ENCODE assay signal across 3 cellular contexts in the genomic region with DNA sequence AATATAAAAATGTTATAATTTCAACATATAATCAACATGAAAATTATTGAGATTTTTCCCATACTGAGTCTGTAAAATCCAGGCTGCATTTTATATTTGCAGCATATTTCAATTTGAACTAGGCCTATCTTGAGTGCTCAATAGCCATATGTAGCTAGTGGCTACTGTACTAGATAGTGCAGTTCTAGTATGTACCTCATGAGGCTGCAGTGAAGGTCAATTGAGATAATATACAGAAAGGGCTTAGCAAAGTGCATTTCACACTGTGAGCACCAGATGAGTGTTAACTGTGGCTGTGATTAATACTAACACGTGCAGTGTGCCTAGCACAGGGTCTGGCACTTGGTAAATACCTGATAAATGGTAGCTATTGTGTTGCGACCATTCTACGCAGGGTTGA.
TF ChIP-seq lines count a peak whose summit lies in the region.

No MANE protein-coding gene starts in this region.

TF ChIP-seq in HCT116, 20 proteins besides CTCF, POLR2A, EP300 and RAD21:
- TF ChIP-seq, protein P1, sequence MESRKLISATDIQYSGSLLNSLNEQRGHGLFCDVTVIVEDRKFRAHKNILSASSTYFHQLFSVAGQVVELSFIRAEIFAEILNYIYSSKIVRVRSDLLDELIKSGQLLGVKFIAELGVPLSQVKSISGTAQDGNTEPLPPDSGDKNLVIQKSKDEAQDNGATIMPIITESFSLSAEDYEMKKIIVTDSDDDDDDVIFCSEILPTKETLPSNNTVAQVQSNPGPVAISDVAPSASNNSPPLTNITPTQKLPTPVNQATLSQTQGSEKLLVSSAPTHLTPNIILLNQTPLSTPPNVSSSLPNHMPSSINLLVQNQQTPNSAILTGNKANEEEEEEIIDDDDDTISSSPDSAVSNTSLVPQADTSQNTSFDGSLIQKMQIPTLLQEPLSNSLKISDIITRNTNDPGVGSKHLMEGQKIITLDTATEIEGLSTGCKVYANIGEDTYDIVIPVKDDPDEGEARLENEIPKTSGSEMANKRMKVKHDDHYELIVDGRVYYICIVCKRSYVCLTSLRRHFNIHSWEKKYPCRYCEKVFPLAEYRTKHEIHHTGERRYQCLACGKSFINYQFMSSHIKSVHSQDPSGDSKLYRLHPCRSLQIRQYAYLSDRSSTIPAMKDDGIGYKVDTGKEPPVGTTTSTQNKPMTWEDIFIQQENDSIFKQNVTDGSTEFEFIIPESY (IDR thresholded peaks at IDR 0.05; ENCODE audit: extremely low read depth, insufficient replicate concordance, low read length) = no peak
- TF ChIP-seq ELF1 (IDR thresholded peaks at IDR 0.05; ENCODE audit: borderline replicate concordance, low read depth) = no peak
- TF ChIP-seq YY1 (IDR thresholded peaks at IDR 0.05; ENCODE audit: extremely low read depth, insufficient replicate concordance, low read depth, low read length) = no peak
- no peak for TF ChIP-seq ZNF274 (IDR thresholded peaks at IDR 0.05; ENCODE audit: low read depth, low read length)
- no peak for TF ChIP-seq ZFX (IDR thresholded peaks at IDR 0.05)
- no peak for TF ChIP-seq SIN3A (IDR thresholded peaks at IDR 0.05; ENCODE audit: low read depth)
- TF ChIP-seq, protein P2, sequence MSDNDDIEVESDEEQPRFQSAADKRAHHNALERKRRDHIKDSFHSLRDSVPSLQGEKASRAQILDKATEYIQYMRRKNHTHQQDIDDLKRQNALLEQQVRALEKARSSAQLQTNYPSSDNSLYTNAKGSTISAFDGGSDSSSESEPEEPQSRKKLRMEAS (IDR thresholded peaks at IDR 0.05) = no peak
- no peak for TF ChIP-seq CBX3 (IDR thresholded peaks at IDR 0.05; ENCODE audit: low read depth)
- no peak for TF ChIP-seq EGR1 (IDR thresholded peaks at IDR 0.05; ENCODE audit: low read depth)
- TF ChIP-seq EZH2 (IDR thresholded peaks at IDR 0.05) = no peak
- no peak for TF ChIP-seq FOSL1 (IDR thresholded peaks at IDR 0.05; ENCODE audit: low read depth)
- TF ChIP-seq, protein P3, sequence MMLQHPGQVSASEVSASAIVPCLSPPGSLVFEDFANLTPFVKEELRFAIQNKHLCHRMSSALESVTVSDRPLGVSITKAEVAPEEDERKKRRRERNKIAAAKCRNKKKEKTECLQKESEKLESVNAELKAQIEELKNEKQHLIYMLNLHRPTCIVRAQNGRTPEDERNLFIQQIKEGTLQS (IDR thresholded peaks at IDR 0.05) = no peak

TF ChIP-seq in GM12878, 131 proteins besides CTCF, POLR2A, EP300 and RAD21 (continues in another document):
- TF ChIP-seq, protein P4, sequence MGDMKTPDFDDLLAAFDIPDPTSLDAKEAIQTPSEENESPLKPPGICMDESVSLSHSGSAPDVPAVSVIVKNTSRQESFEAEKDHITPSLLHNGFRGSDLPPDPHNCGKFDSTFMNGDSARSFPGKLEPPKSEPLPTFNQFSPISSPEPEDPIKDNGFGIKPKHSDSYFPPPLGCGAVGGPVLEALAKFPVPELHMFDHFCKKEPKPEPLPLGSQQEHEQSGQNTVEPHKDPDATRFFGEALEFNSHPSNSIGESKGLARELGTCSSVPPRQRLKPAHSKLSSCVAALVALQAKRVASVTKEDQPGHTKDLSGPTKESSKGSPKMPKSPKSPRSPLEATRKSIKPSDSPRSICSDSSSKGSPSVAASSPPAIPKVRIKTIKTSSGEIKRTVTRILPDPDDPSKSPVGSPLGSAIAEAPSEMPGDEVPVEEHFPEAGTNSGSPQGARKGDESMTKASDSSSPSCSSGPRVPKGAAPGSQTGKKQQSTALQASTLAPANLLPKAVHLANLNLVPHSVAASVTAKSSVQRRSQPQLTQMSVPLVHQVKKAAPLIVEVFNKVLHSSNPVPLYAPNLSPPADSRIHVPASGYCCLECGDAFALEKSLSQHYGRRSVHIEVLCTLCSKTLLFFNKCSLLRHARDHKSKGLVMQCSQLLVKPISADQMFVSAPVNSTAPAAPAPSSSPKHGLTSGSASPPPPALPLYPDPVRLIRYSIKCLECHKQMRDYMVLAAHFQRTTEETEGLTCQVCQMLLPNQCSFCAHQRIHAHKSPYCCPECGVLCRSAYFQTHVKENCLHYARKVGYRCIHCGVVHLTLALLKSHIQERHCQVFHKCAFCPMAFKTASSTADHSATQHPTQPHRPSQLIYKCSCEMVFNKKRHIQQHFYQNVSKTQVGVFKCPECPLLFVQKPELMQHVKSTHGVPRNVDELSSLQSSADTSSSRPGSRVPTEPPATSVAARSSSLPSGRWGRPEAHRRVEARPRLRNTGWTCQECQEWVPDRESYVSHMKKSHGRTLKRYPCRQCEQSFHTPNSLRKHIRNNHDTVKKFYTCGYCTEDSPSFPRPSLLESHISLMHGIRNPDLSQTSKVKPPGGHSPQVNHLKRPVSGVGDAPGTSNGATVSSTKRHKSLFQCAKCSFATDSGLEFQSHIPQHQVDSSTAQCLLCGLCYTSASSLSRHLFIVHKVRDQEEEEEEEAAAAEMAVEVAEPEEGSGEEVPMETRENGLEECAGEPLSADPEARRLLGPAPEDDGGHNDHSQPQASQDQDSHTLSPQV (IDR thresholded peaks at IDR 0.05) = no peak
- TF ChIP-seq, protein P3 (IDR thresholded peaks at IDR 0.05; ENCODE audit: borderline replicate concordance, extremely low read depth, low read depth, low read length) = no peak
- TF ChIP-seq ZNF207 (IDR thresholded peaks at IDR 0.05; ENCODE audit: borderline replicate concordance) (no peak), SRF (IDR thresholded peaks at IDR 0.05; ENCODE audit: low read depth in 2 of 2, low read length in 2 of 2) (no peak), SREBF2 (IDR thresholded peaks at IDR 0.05; ENCODE audit: low read length) (no peak), ETV6 (conservative IDR thresholded peaks at IDR 0.05 in 1 of 2, IDR thresholded peaks at IDR 0.05 in 1 of 2; ENCODE audit: borderline replicate concordance in 1 of 2, low read depth in 1 of 2) (no peak), TAF1 (IDR thresholded peaks at IDR 0.05; ENCODE audit: borderline replicate concordance, low read depth, low read length) (no peak), SMAD5 (IDR thresholded peaks at IDR 0.05; ENCODE audit: low read depth) (no peak), MTA2 (IDR thresholded peaks at IDR 0.05; ENCODE audit: low read depth) (no peak), YBX1 (IDR thresholded peaks at IDR 0.05) (no peak), DPF2 (IDR thresholded peaks at IDR 0.05) (no peak), KAT2A (conservative IDR thresholded peaks at IDR 0.05; ENCODE audit: control insufficient read depth, low read depth, low read length) (no peak), BMI1 (IDR thresholded peaks at IDR 0.05; ENCODE audit: borderline replicate concordance) (no peak), ZZZ3 (IDR thresholded peaks at IDR 0.05; ENCODE audit: control insufficient read depth, insufficient read length, low read depth) (no peak), WRNIP1 (IDR thresholded peaks at IDR 0.05; ENCODE audit: borderline replicate concordance, low read depth, low read length) (no peak)
- TF ChIP-seq, protein P5, sequence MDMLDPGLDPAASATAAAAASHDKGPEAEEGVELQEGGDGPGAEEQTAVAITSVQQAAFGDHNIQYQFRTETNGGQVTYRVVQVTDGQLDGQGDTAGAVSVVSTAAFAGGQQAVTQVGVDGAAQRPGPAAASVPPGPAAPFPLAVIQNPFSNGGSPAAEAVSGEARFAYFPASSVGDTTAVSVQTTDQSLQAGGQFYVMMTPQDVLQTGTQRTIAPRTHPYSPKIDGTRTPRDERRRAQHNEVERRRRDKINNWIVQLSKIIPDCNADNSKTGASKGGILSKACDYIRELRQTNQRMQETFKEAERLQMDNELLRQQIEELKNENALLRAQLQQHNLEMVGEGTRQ (IDR thresholded peaks at IDR 0.05; ENCODE audit: borderline replicate concordance, low read depth, low read length) = no peak
- TF ChIP-seq, protein P6, sequence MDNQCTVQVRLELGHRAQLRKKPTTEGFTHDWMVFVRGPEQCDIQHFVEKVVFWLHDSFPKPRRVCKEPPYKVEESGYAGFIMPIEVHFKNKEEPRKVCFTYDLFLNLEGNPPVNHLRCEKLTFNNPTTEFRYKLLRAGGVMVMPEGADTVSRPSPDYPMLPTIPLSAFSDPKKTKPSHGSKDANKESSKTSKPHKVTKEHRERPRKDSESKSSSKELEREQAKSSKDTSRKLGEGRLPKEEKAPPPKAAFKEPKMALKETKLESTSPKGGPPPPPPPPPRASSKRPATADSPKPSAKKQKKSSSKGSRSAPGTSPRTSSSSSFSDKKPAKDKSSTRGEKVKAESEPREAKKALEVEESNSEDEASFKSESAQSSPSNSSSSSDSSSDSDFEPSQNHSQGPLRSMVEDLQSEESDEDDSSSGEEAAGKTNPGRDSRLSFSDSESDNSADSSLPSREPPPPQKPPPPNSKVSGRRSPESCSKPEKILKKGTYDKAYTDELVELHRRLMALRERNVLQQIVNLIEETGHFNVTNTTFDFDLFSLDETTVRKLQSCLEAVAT (IDR thresholded peaks at IDR 0.05) = no peak
- TF ChIP-seq, protein P2 (IDR thresholded peaks at IDR 0.05; ENCODE audit: low read depth, low read length) = no peak

TF ChIP-seq in neural cell, 6 proteins besides CTCF, POLR2A, EP300 and RAD21:
- TF ChIP-seq, protein P7, sequence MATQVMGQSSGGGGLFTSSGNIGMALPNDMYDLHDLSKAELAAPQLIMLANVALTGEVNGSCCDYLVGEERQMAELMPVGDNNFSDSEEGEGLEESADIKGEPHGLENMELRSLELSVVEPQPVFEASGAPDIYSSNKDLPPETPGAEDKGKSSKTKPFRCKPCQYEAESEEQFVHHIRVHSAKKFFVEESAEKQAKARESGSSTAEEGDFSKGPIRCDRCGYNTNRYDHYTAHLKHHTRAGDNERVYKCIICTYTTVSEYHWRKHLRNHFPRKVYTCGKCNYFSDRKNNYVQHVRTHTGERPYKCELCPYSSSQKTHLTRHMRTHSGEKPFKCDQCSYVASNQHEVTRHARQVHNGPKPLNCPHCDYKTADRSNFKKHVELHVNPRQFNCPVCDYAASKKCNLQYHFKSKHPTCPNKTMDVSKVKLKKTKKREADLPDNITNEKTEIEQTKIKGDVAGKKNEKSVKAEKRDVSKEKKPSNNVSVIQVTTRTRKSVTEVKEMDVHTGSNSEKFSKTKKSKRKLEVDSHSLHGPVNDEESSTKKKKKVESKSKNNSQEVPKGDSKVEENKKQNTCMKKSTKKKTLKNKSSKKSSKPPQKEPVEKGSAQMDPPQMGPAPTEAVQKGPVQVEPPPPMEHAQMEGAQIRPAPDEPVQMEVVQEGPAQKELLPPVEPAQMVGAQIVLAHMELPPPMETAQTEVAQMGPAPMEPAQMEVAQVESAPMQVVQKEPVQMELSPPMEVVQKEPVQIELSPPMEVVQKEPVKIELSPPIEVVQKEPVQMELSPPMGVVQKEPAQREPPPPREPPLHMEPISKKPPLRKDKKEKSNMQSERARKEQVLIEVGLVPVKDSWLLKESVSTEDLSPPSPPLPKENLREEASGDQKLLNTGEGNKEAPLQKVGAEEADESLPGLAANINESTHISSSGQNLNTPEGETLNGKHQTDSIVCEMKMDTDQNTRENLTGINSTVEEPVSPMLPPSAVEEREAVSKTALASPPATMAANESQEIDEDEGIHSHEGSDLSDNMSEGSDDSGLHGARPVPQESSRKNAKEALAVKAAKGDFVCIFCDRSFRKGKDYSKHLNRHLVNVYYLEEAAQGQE (IDR thresholded peaks at IDR 0.05; ENCODE audit: borderline replicate concordance) = no peak
- TF ChIP-seq SMC3 (conservative IDR thresholded peaks at IDR 0.05; ENCODE audit: poor library complexity) = no peak
- no peak for TF ChIP-seq TAF1 (IDR thresholded peaks at IDR 0.05; ENCODE audit: low read depth)
- TF ChIP-seq EZH2 (IDR thresholded peaks at IDR 0.05; ENCODE audit: borderline replicate concordance, insufficient read depth, low read length, poor library complexity, severe bottlenecking) = no peak
- no peak for TF ChIP-seq MXI1 (conservative IDR thresholded peaks at IDR 0.05; ENCODE audit: poor library complexity, severe bottlenecking)
- TF ChIP-seq POLR2AphosphoS5 (IDR thresholded peaks at IDR 0.05) = no peak
